ENCODE assay signal across 30 cellular contexts in genomic region chr5:93454896-93455295, GRCh38.
"Had no signal": no experiment of that assay in that cellular context is flagged by ENCODE, and none has a peak within 500 bp of the region (broad histone marks: within the 10 kb centered on the region; RNA-seq: fewer than 3 reads in every experiment).

No MANE protein-coding gene starts in this region.

- H3K27ac Mint-ChIP-seq: activated B cell treated with CpG ODN at 0.5 μM for 24 hours; activated CD8-positive, alpha-beta T cell treated with anti-CD3 and anti-CD28 coated beads for 36 hours; activated naive CD4-positive, alpha-beta T cell treated with anti-CD3 and anti-CD28 coated beads, Interleukin-2, amount 50 U/mL, for 24 hours; activated naive CD8-positive, alpha-beta T cell treated with anti-CD3 and anti-CD28 coated beads, Interleukin-2, amount 50 U/mL, for 24 hours; activated T-helper 17 cell treated with anti-CD3 and anti-CD28 coated beads, Interleukin-2, amount 50 U/mL, for 72 hours; brain; naive thymus-derived CD8-positive, alpha-beta T cell; T-helper 2 cell treated with Interferon-gamma antibody and Interleukin-4, amounts not matched to agents 5 μg/mL and 100 μg/mL, for 36 hours had no signal

- H3K27me3 ChIP-seq: cardiac muscle cell, dorsolateral prefrontal cortex, gastroesophageal sphincter, pancreas, tibial nerve had no signal

- H3K4me1 ChIP-seq: gastroesophageal sphincter, left ventricle myocardium inferior, pancreas, prostate gland, tibial nerve had no signal

- H3K4me3 ChIP-seq: cardiac muscle cell, coronary artery, dorsolateral prefrontal cortex, gastroesophageal sphincter, left ventricle myocardium inferior, lung, pancreas, prostate gland, tibial nerve had no signal

- H3K4me3 Mint-ChIP-seq: activated B cell treated with CpG ODN at 0.5 μM for 24 hours; activated CD8-positive, alpha-beta T cell treated with anti-CD3 and anti-CD28 coated beads for 36 hours; activated naive CD4-positive, alpha-beta T cell treated with anti-CD3 and anti-CD28 coated beads, Interleukin-2, amount 50 U/mL, for 24 hours; activated naive CD8-positive, alpha-beta T cell treated with anti-CD3 and anti-CD28 coated beads, Interleukin-2, amount 50 U/mL, for 24 hours; activated T-cell treated with anti-CD3 and anti-CD28 coated beads, Interleukin-2, amount 50 U/mL, for 4 hours; activated T-helper 17 cell treated with anti-CD3 and anti-CD28 coated beads, Interleukin-2, amount 50 U/mL, for 72 hours; brain; naive thymus-derived CD8-positive, alpha-beta T cell; neural crest cell; T-helper 2 cell treated with Interferon-gamma antibody and Interleukin-4, amounts not matched to agents 5 μg/mL and 100 μg/mL, for 36 hours had no signal

- H3K9me3 Mint-ChIP-seq: activated B cell treated with CpG ODN at 0.5 μM for 24 hours; activated CD8-positive, alpha-beta T cell treated with anti-CD3 and anti-CD28 coated beads for 36 hours; activated naive CD8-positive, alpha-beta T cell treated with anti-CD3 and anti-CD28 coated beads, Interleukin-2, amount 50 U/mL, for 24 hours; activated T-cell treated with anti-CD3 and anti-CD28 coated beads, Interleukin-2, amount 50 U/mL, for 4 hours; activated T-helper 17 cell treated with anti-CD3 and anti-CD28 coated beads, Interleukin-2, amount 50 U/mL, for 72 hours had no signal

- H3K27ac ChIP-seq: cardiac muscle cell, coronary artery, dorsolateral prefrontal cortex, gastroesophageal sphincter, left ventricle myocardium inferior, pancreas, prostate gland, tibial nerve had no signal

- H3K9me3 ChIP-seq: gastroesophageal sphincter, left ventricle myocardium inferior, pancreas, prostate gland, tibial nerve had no signal

- H3K27me3 Mint-ChIP-seq: activated B cell treated with CpG ODN at 0.5 μM for 24 hours; activated CD8-positive, alpha-beta T cell treated with anti-CD3 and anti-CD28 coated beads for 36 hours; activated naive CD8-positive, alpha-beta T cell treated with anti-CD3 and anti-CD28 coated beads, Interleukin-2, amount 50 U/mL, for 24 hours; brain had no signal

- H3K36me3 ChIP-seq: cardiac muscle cell, gastroesophageal sphincter, left ventricle myocardium inferior, pancreas, prostate gland had no signal

- DNase-seq: activated B cell treated with CpG ODN at 0.5 μM for 24 hours; activated CD4-positive, alpha-beta T cell treated with anti-CD3 and anti-CD28 coated beads, Interleukin-2, amount 50 U/mL, for 1 hour; activated CD8-positive, alpha-beta T cell treated with anti-CD3 and anti-CD28 coated beads for 36 hours; activated gamma-delta T cell treated with Interleukin-2 at 50 U/mL for 16 hours; activated naive CD8-positive, alpha-beta T cell treated with anti-CD3 and anti-CD28 coated beads, Interleukin-2, amount 50 U/mL, for 24 hours; activated T-cell treated with anti-CD3 and anti-CD28 coated beads, Interleukin-2, amount 50 U/mL, for 4 hours; cerebellar nuclear complex; dorsolateral prefrontal cortex; effector memory CD4-positive, alpha-beta T cell; erythroblast; head of caudate nucleus; hippocampal formation; kidney; left ventricle myocardium inferior; naive thymus-derived CD8-positive, alpha-beta T cell; nucleus accumbens; pancreas; stimulated activated naive CD4-positive, alpha-beta T cell treated with Interleukin-2 at 50 U/mL for 16 hours; T-helper 1 cell had no signal

- H3K4me1 Mint-ChIP-seq: activated B cell treated with CpG ODN at 0.5 μM for 24 hours; activated naive CD4-positive, alpha-beta T cell treated with anti-CD3 and anti-CD28 coated beads, Interleukin-2, amount 50 U/mL, for 24 hours; activated naive CD8-positive, alpha-beta T cell treated with anti-CD3 and anti-CD28 coated beads, Interleukin-2, amount 50 U/mL, for 24 hours; activated T-helper 17 cell treated with anti-CD3 and anti-CD28 coated beads, Interleukin-2, amount 50 U/mL, for 72 hours; naive thymus-derived CD8-positive, alpha-beta T cell had no signal

- H3K36me3 Mint-ChIP-seq: activated naive CD4-positive, alpha-beta T cell treated with anti-CD3 and anti-CD28 coated beads, Interleukin-2, amount 50 U/mL, for 24 hours; naive thymus-derived CD8-positive, alpha-beta T cell had no signal

- ATAC-seq: activated CD8-positive, alpha-beta T cell treated with anti-CD3 and anti-CD28 coated beads for 36 hours; activated naive CD8-positive, alpha-beta T cell treated with anti-CD3 and anti-CD28 coated beads, Interleukin-2, amount 50 U/mL, for 24 hours; activated T-cell treated with anti-CD3 and anti-CD28 coated beads, Interleukin-2, amount 50 U/mL, for 4 hours; activated T-helper 17 cell treated with anti-CD3 and anti-CD28 coated beads, Interleukin-2, amount 50 U/mL, for 72 hours; gastroesophageal sphincter; naive thymus-derived CD8-positive, alpha-beta T cell; pancreas had no signal
